In genomic region chr2:10072656-10073480, GRCh38 we compare ENCODE assay signal across 8 cellular contexts. TPM values are rescaled to one million over a fixed set of nuclear protein-coding genes. Genes with fewer than 3 reads are reported as not detected.
DNase-seq lines count a peak whose midpoint lies in the region; ATAC-seq lines count a peak whose summit lies in the region.

No MANE protein-coding gene starts in this region.

- peaks cover 37% of the 10 kb centered on the region for H3K27me3 Mint-ChIP-seq in activated CD4-positive, alpha-beta memory T cell treated with anti-CD3 and anti-CD28 coated beads for 36 hours

- CTCF ChIA-PET in activated CD4-positive, alpha-beta memory T cell treated with anti-CD3 and anti-CD28 coated beads for 36 hours (lab: Charles Lee): interaction anchor here (0.6 to 8.8 kb wide), 71 partner anchors 8 to 702 kb away, joined by 3 to 214 read pairs (median 4); partner anchors contain the start of genes CYS1, HPCAL1, KLF11 and RRM2

- no peaks in the 10 kb centered on the region for H3K36me3 Mint-ChIP-seq in activated CD4-positive, alpha-beta memory T cell treated with anti-CD3 and anti-CD28 coated beads for 36 hours

- no peak overlapping the region for H3K4me3 Mint-ChIP-seq in activated CD4-positive, alpha-beta memory T cell treated with anti-CD3 and anti-CD28 coated beads for 36 hours

- DNase-seq in C1 segment of cervical spinal cord (lab: John Stamatoyannopoulos, UW) (peak in 13 of 14 donors; percentile 29 to 82 (median 55)), NCI-H82 (lab: John Stamatoyannopoulos, UW) (peak; percentile 95), ecto neural progenitor cell (ENCODE audit: low spot score) (peak; percentile 88), lung microvascular endothelial cell (ENCODE audit: low read depth in 2 of 2) (peak; percentile 85 to 90)
- DNase-seq in activated CD4-positive, alpha-beta memory T cell treated with anti-CD3 and anti-CD28 coated beads for 36 hours: peak; percentile 86
- DNase-seq in stimulated activated CD8-positive, alpha-beta memory T cell treated with anti-CD3 and anti-CD28 coated beads, Interleukin-15, amount 100 ng/mL, for 24 hours (ENCODE audit: low read depth): peak; percentile 47

- H3K27ac Mint-ChIP-seq in activated CD4-positive, alpha-beta memory T cell treated with anti-CD3 and anti-CD28 coated beads for 36 hours: no peak overlapping the region

- H3K4me1 Mint-ChIP-seq in activated CD4-positive, alpha-beta memory T cell treated with anti-CD3 and anti-CD28 coated beads for 36 hours (ENCODE audit: low read depth): peaks cover 4% of the 10 kb centered on the region

- H3K9me3 Mint-ChIP-seq in activated CD4-positive, alpha-beta memory T cell treated with anti-CD3 and anti-CD28 coated beads for 36 hours: peaks cover 4% of the 10 kb centered on the region

- ATAC-seq in GM19372 (IDR thresholded peaks at IDR 0.05; ENCODE audit: low read depth, unreplicated experiment) (peak; percentile 87), HG03575 (IDR thresholded peaks at IDR 0.05; ENCODE audit: extremely low read depth, insufficient number of reproducible peaks, low FRiP score, unreplicated experiment) (peak; percentile 67)

- intact Hi-C loops in activated CD4-positive, alpha-beta memory T cell treated with anti-CD3 and anti-CD28 coated beads for 36 hours (cut with micrococcal nuclease): loop anchor here (1.0 kb wide), 5 partner anchors 24 to 595 kb away; no protein-coding TSS in a partner anchor

- POLR2A ChIA-PET in activated CD4-positive, alpha-beta memory T cell treated with anti-CD3 and anti-CD28 coated beads for 36 hours (lab: Charles Lee): interaction anchor here (0.5 to 1.3 kb wide), 4 partner anchors 62 to 376 kb away, joined by 3 to 6 read pairs (median 3); partner anchors contain the start of gene ODC1

RNA-seq across cellular contexts. Expression of gene CYS1, which starts 7.3 kb away (rescaled TPM):
- under 1 TPM in 1 of 2 experiments, not detected in 1; 0.07 TPM for total RNA-seq in activated CD4-positive, alpha-beta memory T cell treated with anti-CD3 and anti-CD28 coated beads for 36 hours
- total RNA-seq in lung microvascular endothelial cell: under 0.01 TPM in 1 of 2 replicates, not detected in the other

RNA-seq across cellular contexts. Expression of gene KLF11, which starts 29.5 kb away (rescaled TPM):
- 1 to 10 TPM; 5.6 to 6.1 TPM for total RNA-seq in activated CD4-positive, alpha-beta memory T cell treated with anti-CD3 and anti-CD28 coated beads for 36 hours
- 3.9 and 7.3 TPM in 2 replicates for total RNA-seq in lung microvascular endothelial cell

RNA-seq across cellular contexts. Expression of gene RRM2, which starts 49.7 kb away (rescaled TPM):
- 100 to 1,000 TPM; 523 to 528 TPM for total RNA-seq in activated CD4-positive, alpha-beta memory T cell treated with anti-CD3 and anti-CD28 coated beads for 36 hours
- total RNA-seq in lung microvascular endothelial cell: 5.6 and 16.1 TPM in 2 replicates

Comparison
In these comparisons a context has a peak if more than half of its experiments do, and no peak if none do; other contexts are left out.
1. Peak in every context shown above with its lines: DNase-seq and ATAC-seq.
2. RNA of gene RRM2, which starts 49.7 kb away (total RNA-seq): 523 to 528 TPM in activated CD4-positive, alpha-beta memory T cell treated with anti-CD3 and anti-CD28 coated beads for 36 hours; 5.6 to 16.1 TPM in lung microvascular endothelial cell; every median in the first group is over 10 times any median in the second.